ENCODE assay signal across 17 cellular contexts in the genomic region with DNA sequence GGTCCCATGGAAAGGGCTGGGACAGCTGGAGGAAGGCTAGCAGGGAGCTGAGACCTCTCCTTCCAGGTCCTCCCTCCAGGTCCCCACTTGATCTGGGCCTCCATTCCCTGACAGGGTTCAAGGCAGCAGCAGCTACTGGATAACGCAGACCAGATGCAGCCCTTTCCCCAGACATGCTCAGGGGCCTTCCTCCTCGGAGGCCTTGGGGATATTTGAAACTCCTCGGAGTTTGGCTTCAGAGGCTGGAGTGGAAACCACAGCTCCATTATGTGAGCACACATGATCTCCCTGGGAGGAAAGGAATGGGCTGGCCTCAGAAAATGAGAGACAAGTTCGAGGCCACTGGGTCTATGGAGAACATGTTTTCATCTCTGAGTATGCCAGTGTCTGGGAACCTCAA.
"Had no signal": no experiment of that assay in that cellular context is flagged by ENCODE, and none has a peak within 500 bp of the region (broad histone marks: within the 10 kb centered on the region; RNA-seq: fewer than 3 reads in every experiment).

No MANE protein-coding gene starts in this region.

- H3K36me3 ChIP-seq: brain microvascular endothelial cell, pancreas, uterus had no signal

- H3K27ac ChIP-seq: brain microvascular endothelial cell, pancreas, uterus had no signal

- H3K4me1 ChIP-seq: pancreas, uterus had no signal

- DNase-seq: activated CD4-positive, alpha-beta T cell treated with anti-CD3 and anti-CD28 coated beads for 48 hours; activated CD8-positive, alpha-beta memory T cell treated with anti-CD3 and anti-CD28 coated beads for 24 hours; brain microvascular endothelial cell; cerebellar nuclear complex; dermis blood vessel endothelial cell; erythroblast; glutamatergic neuron; immature natural killer cell; left cardiac atrium; nephron progenitor cell; stimulated activated CD4-positive, alpha-beta T cell treated with anti-CD3 and anti-CD28 coated beads, Interleukin-4, amount 100 ng/mL, for 4 hours; stimulated activated naive CD8-positive, alpha-beta T cell treated with anti-CD3 and anti-CD28 coated beads, Interleukin-15, amount 100 ng/mL, for 72 hours; testis; uterus had no signal

- H3K4me3 ChIP-seq: lung, pancreas, testis, uterus had no signal

- ATAC-seq: left cardiac atrium; pancreas; stimulated activated naive CD8-positive, alpha-beta T cell treated with anti-CD3 and anti-CD28 coated beads, Interleukin-15, amount 100 ng/mL, for 72 hours had no signal

- H3K27me3 ChIP-seq: brain microvascular endothelial cell, pancreas, testis, uterus had no signal

- H3K4me3 Mint-ChIP-seq: activated naive CD4-positive, alpha-beta T cell treated with anti-CD3 and anti-CD28 coated beads, Interleukin-2, amount 50 U/mL, for 24 hours; immature natural killer cell; nephron progenitor cell; stimulated activated naive CD8-positive, alpha-beta T cell treated with anti-CD3 and anti-CD28 coated beads, Interleukin-15, amount 100 ng/mL, for 72 hours had no signal

- H3K9me3 ChIP-seq: pancreas, testis, uterus had no signal

- H3K27ac Mint-ChIP-seq: activated naive CD4-positive, alpha-beta T cell treated with anti-CD3 and anti-CD28 coated beads, Interleukin-2, amount 50 U/mL, for 24 hours; immature natural killer cell; nephron progenitor cell; stimulated activated naive CD8-positive, alpha-beta T cell treated with anti-CD3 and anti-CD28 coated beads, Interleukin-15, amount 100 ng/mL, for 72 hours had no signal

- H3K4me1 Mint-ChIP-seq: activated naive CD4-positive, alpha-beta T cell treated with anti-CD3 and anti-CD28 coated beads, Interleukin-2, amount 50 U/mL, for 24 hours; immature natural killer cell; stimulated activated naive CD8-positive, alpha-beta T cell treated with anti-CD3 and anti-CD28 coated beads, Interleukin-15, amount 100 ng/mL, for 72 hours had no signal

- H3K9me3 Mint-ChIP-seq: activated naive CD4-positive, alpha-beta T cell treated with anti-CD3 and anti-CD28 coated beads, Interleukin-2, amount 50 U/mL, for 24 hours; immature natural killer cell; nephron progenitor cell; stimulated activated naive CD8-positive, alpha-beta T cell treated with anti-CD3 and anti-CD28 coated beads, Interleukin-15, amount 100 ng/mL, for 72 hours had no signal

- H3K27me3 Mint-ChIP-seq: activated naive CD4-positive, alpha-beta T cell treated with anti-CD3 and anti-CD28 coated beads, Interleukin-2, amount 50 U/mL, for 24 hours; stimulated activated naive CD8-positive, alpha-beta T cell treated with anti-CD3 and anti-CD28 coated beads, Interleukin-15, amount 100 ng/mL, for 72 hours had no signal

- H3K36me3 Mint-ChIP-seq: activated naive CD4-positive, alpha-beta T cell treated with anti-CD3 and anti-CD28 coated beads, Interleukin-2, amount 50 U/mL, for 24 hours; immature natural killer cell had no signal
